Comparison of ENCODE assay signal across 17 cellular contexts in genomic region chr2:226652983-226653765, GRCh38.
A peak's percentile ranks its signal among the peaks of the same experiment; 100 is the strongest.
DNase-seq lines count a peak whose midpoint lies in the region; ATAC-seq and TF ChIP-seq lines count a peak whose summit lies in the region.
"Had no signal": no experiment of that assay in that cellular context is flagged by ENCODE, and none has a peak within 500 bp of the region (broad histone marks: within the 10 kb centered on the region; RNA-seq: fewer than 3 reads in every experiment).

No MANE protein-coding gene starts in this region.

- TF ChIP-seq CTCF in mesothelial cell of epicardium (IDR thresholded peaks at IDR 0.05; ENCODE audit: unreplicated experiment) (no peak), mucosa of descending colon (IDR thresholded peaks at IDR 0.05) (no peak)

- H3K4me1 ChIP-seq in mucosa of descending colon (ENCODE audit: low read depth) = peaks cover 11% of the 10 kb centered on the region

- peaks cover 10% of the 10 kb centered on the region for H3K36me3 Mint-ChIP-seq in mesothelial cell of epicardium

- no peaks in the 10 kb centered on the region for H3K27me3 Mint-ChIP-seq in mesothelial cell of epicardium (ENCODE audit: low read depth)
- H3K27me3 Mint-ChIP-seq: activated CD4-positive, alpha-beta memory T cell treated with anti-CD3 and anti-CD28 coated beads, Interleukin-2, amount 10 ng/mL, durations not matched to agents 7 days and 5 days had no signal

- intact Hi-C loops in mucosa of descending colon (cut with DNase I, micrococcal nuclease) = loop anchor here in 1 of 2 donors (10.0 kb wide), 1 partner anchor 142 kb away; the partner anchor contains the start of gene IRS1

- H3K27ac Mint-ChIP-seq in mesothelial cell of epicardium = peak overlapping the region; percentile 92
- H3K27ac Mint-ChIP-seq: activated T-helper 1 cell treated with anti-CD3 and anti-CD28 coated beads, Interleukin-12 subunit alpha, Interleukin-12 subunit beta, Interleukin-2, Interleukin-4 antibody, amounts not matched to agents 30 ng/mL and 10 ng/mL and 1 ng/mL, durations not matched to agents 14 hours and 24 hours and 36 hours; immature natural killer cell; stimulated activated memory B cell treated with anti-CD40 and anti-IgM and Interleukin-4, amounts not matched to agents 10 μg/mL and 1 μg/mL and 100 μg/mL, for 72 hours had no signal

- H3K4me1 Mint-ChIP-seq in mesothelial cell of epicardium = peaks cover 69% of the 10 kb centered on the region

- ATAC-seq in mucosa of descending colon = no peak
- ATAC-seq: stimulated activated memory B cell treated with anti-CD40 and anti-IgM and Interleukin-4, amounts not matched to agents 10 μg/mL and 1 μg/mL and 100 μg/mL, for 72 hours had no signal

- peak overlapping the region; percentile 80 for H3K27ac ChIP-seq in epithelial cell of prostate
- H3K27ac ChIP-seq: upper lobe of left lung had no signal

- peaks cover 10% of the 10 kb centered on the region for H3K9me3 Mint-ChIP-seq in mesothelial cell of epicardium

- H3K9me3 ChIP-seq in mucosa of descending colon = no peaks in the 10 kb centered on the region

- H3K36me3 ChIP-seq in mucosa of descending colon (ENCODE audit: low read depth) = no peaks in the 10 kb centered on the region
- H3K36me3 ChIP-seq: upper lobe of left lung had no signal

- in situ Hi-C loops in ACHN (cut with HindIII; ENCODE audit: low pct_ligation_motif_present, low pct_unique_long_range_greater_than_20kb, low sequenced_read_pairs) = no loop called here

- H3K4me3 Mint-ChIP-seq in mesothelial cell of epicardium = no peak overlapping the region
- H3K4me3 Mint-ChIP-seq: activated CD4-positive, alpha-beta memory T cell treated with anti-CD3 and anti-CD28 coated beads, Interleukin-2, amount 10 ng/mL, durations not matched to agents 7 days and 5 days; immature natural killer cell; stimulated activated memory B cell treated with anti-CD40 and anti-IgM and Interleukin-4, amounts not matched to agents 10 μg/mL and 1 μg/mL and 100 μg/mL, for 72 hours had no signal

- peak; percentile 18 for DNase-seq in ACHN
- peak; percentile 9 for DNase-seq in NCI-H524 treated with DMSO at 0.1 percent for 48 hours (lab: John Stamatoyannopoulos, UW)
- DNase-seq in epithelial cell of prostate (ENCODE audit: low read depth, low spot score) = no peak
- DNase-seq in mesothelial cell of epicardium (ENCODE audit: low spot score in 2 of 2, unreplicated experiment in 2 of 2) = no peak
- no peak for DNase-seq in stimulated activated CD4-positive, alpha-beta T cell treated with anti-CD3 and anti-CD28 coated beads, Interleukin-4, amount 100 ng/mL, for 4 hours
- DNase-seq in pons (ENCODE audit: low spot score) = no peak
- no peak for DNase-seq in mucosa of descending colon
- no peak for DNase-seq in activated CD4-positive, alpha-beta T cell treated with anti-CD3 and anti-CD28 coated beads for 48 hours
- DNase-seq: activated CD4-positive, alpha-beta memory T cell treated with anti-CD3 and anti-CD28 coated beads, Interleukin-2, amount 10 ng/mL, durations not matched to agents 7 days and 5 days; cerebellar nuclear complex; immature natural killer cell; NCI-H1092; NCI-H345; occipital lobe; upper lobe of left lung had no signal

- H3K4me3 ChIP-seq in mucosa of descending colon = no peak overlapping the region
- H3K4me3 ChIP-seq: upper lobe of left lung had no signal

Comparison
In these comparisons a context has a peak if more than half of its experiments do, and no peak if none do; other contexts are left out.
1. DNase-seq: peak in ACHN (single experiment) and NCI-H524 treated with DMSO at 0.1 percent for 48 hours (single experiment); none in epithelial cell of prostate (single experiment), mesothelial cell of epicardium (0 of 2), stimulated activated CD4-positive, alpha-beta T cell treated with anti-CD3 and anti-CD28 coated beads, Interleukin-4, amount 100 ng/mL, for 4 hours (0 of 2), pons (single experiment), mucosa of descending colon (0 of 3) and activated CD4-positive, alpha-beta T cell treated with anti-CD3 and anti-CD28 coated beads for 48 hours (single experiment).